Comparison of ENCODE assay signal across 1 cellular context in the genomic region with DNA sequence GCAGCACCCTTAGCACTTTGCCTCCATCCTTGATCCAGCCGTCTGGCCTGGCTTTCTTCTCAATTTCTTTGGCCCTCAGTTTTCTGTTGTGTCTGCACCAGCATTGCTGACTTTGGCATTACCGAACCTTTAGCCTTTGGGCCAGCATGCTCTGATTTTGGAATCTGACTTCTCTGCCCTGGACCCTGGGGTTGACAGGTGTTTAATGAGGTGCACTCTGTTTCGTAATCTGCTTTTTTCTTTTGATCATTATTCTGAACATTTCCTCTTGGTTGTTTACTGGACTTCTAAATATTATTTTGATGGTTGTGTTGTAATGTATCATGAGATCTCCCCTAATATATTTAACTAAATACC.
TF ChIP-seq lines count a peak whose summit lies in the region.

No MANE protein-coding gene starts in this region.

TF ChIP-seq in liver, 16 proteins besides CTCF, POLR2A, EP300 and RAD21 (continued from another document):
- no peak for TF ChIP-seq ATF3 (IDR thresholded peaks at IDR 0.05)
- no peak for TF ChIP-seq TAF1 (conservative IDR thresholded peaks at IDR 0.05)
- peak; percentile 31 for TF ChIP-seq HNF4G (IDR thresholded peaks at IDR 0.05)
- TF ChIP-seq, protein P1, sequence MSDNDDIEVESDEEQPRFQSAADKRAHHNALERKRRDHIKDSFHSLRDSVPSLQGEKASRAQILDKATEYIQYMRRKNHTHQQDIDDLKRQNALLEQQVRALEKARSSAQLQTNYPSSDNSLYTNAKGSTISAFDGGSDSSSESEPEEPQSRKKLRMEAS (IDR thresholded peaks at IDR 0.05) = no peak
- peak; percentile 49 for TF ChIP-seq SP1 (IDR thresholded peaks at IDR 0.05)
- TF ChIP-seq, protein P2, sequence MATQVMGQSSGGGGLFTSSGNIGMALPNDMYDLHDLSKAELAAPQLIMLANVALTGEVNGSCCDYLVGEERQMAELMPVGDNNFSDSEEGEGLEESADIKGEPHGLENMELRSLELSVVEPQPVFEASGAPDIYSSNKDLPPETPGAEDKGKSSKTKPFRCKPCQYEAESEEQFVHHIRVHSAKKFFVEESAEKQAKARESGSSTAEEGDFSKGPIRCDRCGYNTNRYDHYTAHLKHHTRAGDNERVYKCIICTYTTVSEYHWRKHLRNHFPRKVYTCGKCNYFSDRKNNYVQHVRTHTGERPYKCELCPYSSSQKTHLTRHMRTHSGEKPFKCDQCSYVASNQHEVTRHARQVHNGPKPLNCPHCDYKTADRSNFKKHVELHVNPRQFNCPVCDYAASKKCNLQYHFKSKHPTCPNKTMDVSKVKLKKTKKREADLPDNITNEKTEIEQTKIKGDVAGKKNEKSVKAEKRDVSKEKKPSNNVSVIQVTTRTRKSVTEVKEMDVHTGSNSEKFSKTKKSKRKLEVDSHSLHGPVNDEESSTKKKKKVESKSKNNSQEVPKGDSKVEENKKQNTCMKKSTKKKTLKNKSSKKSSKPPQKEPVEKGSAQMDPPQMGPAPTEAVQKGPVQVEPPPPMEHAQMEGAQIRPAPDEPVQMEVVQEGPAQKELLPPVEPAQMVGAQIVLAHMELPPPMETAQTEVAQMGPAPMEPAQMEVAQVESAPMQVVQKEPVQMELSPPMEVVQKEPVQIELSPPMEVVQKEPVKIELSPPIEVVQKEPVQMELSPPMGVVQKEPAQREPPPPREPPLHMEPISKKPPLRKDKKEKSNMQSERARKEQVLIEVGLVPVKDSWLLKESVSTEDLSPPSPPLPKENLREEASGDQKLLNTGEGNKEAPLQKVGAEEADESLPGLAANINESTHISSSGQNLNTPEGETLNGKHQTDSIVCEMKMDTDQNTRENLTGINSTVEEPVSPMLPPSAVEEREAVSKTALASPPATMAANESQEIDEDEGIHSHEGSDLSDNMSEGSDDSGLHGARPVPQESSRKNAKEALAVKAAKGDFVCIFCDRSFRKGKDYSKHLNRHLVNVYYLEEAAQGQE (IDR thresholded peaks at IDR 0.05) = no peak
- TF ChIP-seq NR2F2 (IDR thresholded peaks at IDR 0.05) = no peak
- TF ChIP-seq YY1 (IDR thresholded peaks at IDR 0.05) = no peak
- TF ChIP-seq RXRA (IDR thresholded peaks at IDR 0.05) = peak; percentile 55 to 60
- peak; percentile 84 to 88 for TF ChIP-seq HNF4A (conservative IDR thresholded peaks at IDR 0.05)
TF ChIP-seq in liver: peak in this region for 5.
